28 cellular contexts compared by ENCODE assay signal in genomic region chr18:11798271-11798670, GRCh38. TPM values are rescaled to one million over a fixed set of nuclear protein-coding genes. Genes with fewer than 3 reads are reported as not detected.
DNase-seq lines count a peak whose midpoint lies in the region; ATAC-seq, FAIRE-seq and TF ChIP-seq lines count a peak whose summit lies in the region.
"Had no signal": no experiment of that assay in that cellular context is flagged by ENCODE, and none has a peak within 500 bp of the region (broad histone marks: within the 10 kb centered on the region; RNA-seq: fewer than 3 reads in every experiment).

No MANE protein-coding gene starts in this region.

- H3K4me2 ChIP-seq in HepG2 (ENCODE audit: low read depth, low read length) (no peak overlapping the region), K562 (ENCODE audit: insufficient read depth, low read length) (no peak overlapping the region)
- H3K4me2 ChIP-seq: BLaER1 had no signal

- H3K79me2 ChIP-seq in HepG2 (ENCODE audit: insufficient read depth, low read length): no peaks in the 10 kb centered on the region
- H3K79me2 ChIP-seq in K562 (ENCODE audit: control insufficient read depth, insufficient read depth, low read length): no peaks in the 10 kb centered on the region

- ATAC-seq in HepG2 (peak; percentile 29; the same call in 1 of the 3 replicates), right lobe of liver (no peak), K562 (peak; percentile 45; the same call in 1 of the 3 replicates)
- no peak for ATAC-seq in activated CD8-positive, alpha-beta memory T cell treated with anti-CD3 and anti-CD28 coated beads, Interleukin-2, amount 10 ng/mL, durations not matched to agents 7 days and 5 days

- H2AFZ ChIP-seq in HepG2 (ENCODE audit: low read length) (no peak overlapping the region), K562 (ENCODE audit: low read depth, low read length) (no peak overlapping the region)

- no peaks in the 10 kb centered on the region for H3K9me1 ChIP-seq in K562 (ENCODE audit: control insufficient read depth, insufficient read depth, low read length)

- WGBS in HepG2 (ENCODE audit: low lambda C conversion rate): 0% methylated on average over 1 of the region's 1 CpG
- WGBS in right lobe of liver (ENCODE audit: insufficient coverage, low coverage, low lambda C conversion rate, missing lambda C conversion rate): 44% methylated on average over 1 of the region's 1 CpG
- 6% methylated on average over 1 of the region's 1 CpG for WGBS in K562 (ENCODE audit: insufficient coverage, low coverage, missing lambda C conversion rate)
- WGBS in testis, 2 donors: 33 to 45% methylated on average over 1 of the region's 1 CpG
- whole genome bisulfite sequencing in adrenal gland, 4 donors: 35 to 45% (median 37%) methylated on average over 1 of the region's 1 CpG

- H4K20me1 ChIP-seq in HepG2 (ENCODE audit: insufficient read depth, low read length) (no peaks in the 10 kb centered on the region), K562 (replicated peaks; ENCODE audit: control insufficient read depth, insufficient read depth, low read length) (no peaks in the 10 kb centered on the region)
- H4K20me1 ChIP-seq: BLaER1 had no signal

- intact Hi-C loops in HepG2 (cut with micrococcal nuclease; ENCODE audit: unreplicated experiment): no loop called here
- intact Hi-C loops in right lobe of liver (cut with DNase I): no loop called here
- intact Hi-C loops in K562 (cut with micrococcal nuclease): no loop called here
- intact Hi-C loops in testis (cut with DNase I; ENCODE audit: low total_unique reads): no loop called here
- intact Hi-C loops in adrenal gland (cut with DNase I): no loop called here

- peak overlapping the region; percentile 81 for H3K27ac Mint-ChIP-seq in mesothelial cell of epicardium
- no peak overlapping the region for H3K27ac Mint-ChIP-seq in activated CD8-positive, alpha-beta memory T cell treated with anti-CD3 and anti-CD28 coated beads, Interleukin-2, amount 10 ng/mL, durations not matched to agents 7 days and 5 days
- H3K27ac Mint-ChIP-seq: CD14-positive monocyte; CD4-positive, alpha-beta memory T cell; CD4-positive, CD25-positive, alpha-beta regulatory T cell; CD8-positive, alpha-beta memory T cell had no signal

- H3K9ac ChIP-seq in HepG2 (ENCODE audit: insufficient read depth, low read depth, low read length): no peak overlapping the region
- H3K9ac ChIP-seq in K562 (ENCODE audit: insufficient read depth in 1 of 2, low read depth in 2 of 2, low read length in 2 of 2): no peak overlapping the region
- H3K9ac ChIP-seq: BLaER1 had no signal

- H3K4me1 ChIP-seq in HepG2 (ENCODE audit: insufficient read depth, low read length) (peaks cover 4% of the 10 kb centered on the region; the same call in 1 of the 2 replicates), right lobe of liver (no peaks in the 10 kb centered on the region), K562 (replicated peaks in 1 of 2; ENCODE audit: control insufficient read depth in 2 of 2, insufficient read depth in 2 of 2, low read length in 2 of 2) (no peaks in the 10 kb centered on the region; a peak in 1 of 5 replicates), testis (no peaks in the 10 kb centered on the region), adrenal gland (replicated peaks in 1 of 2) (no peaks in the 10 kb centered on the region)
- H3K4me1 ChIP-seq: BE2C, BLaER1 had no signal

- FAIRE-seq in HepG2 (lab: Jason Lieb, UNC): no peak
- FAIRE-seq in K562 (lab: Jason Lieb, UNC): no peak
- FAIRE-seq: GM12891, GM19239 had no signal

- TF ChIP-seq RAD21 in HepG2 (CRISPR knock-in tag; IDR thresholded peaks at IDR 0.05) (no peak), K562 (CRISPR knock-in tag; conservative IDR thresholded peaks at IDR 0.05 in 1 of 2, IDR thresholded peaks at IDR 0.05 in 1 of 2) (no peak)

- BruUV-seq in HepG2 (replicated peaks; lab: Mats Ljungman, UMichigan) (no TSS peak), K562 (replicated peaks; lab: Mats Ljungman, UMichigan) (no TSS peak)

- H3K27me3 ChIP-seq in HepG2 (ENCODE audit: control insufficient read depth in 1 of 2, insufficient read depth in 2 of 2, low read length in 2 of 2): peaks cover 2 to 5% of the 10 kb centered on the region in 2 experiments; a peak in 1 of 5 replicates
- no peaks in the 10 kb centered on the region for H3K27me3 ChIP-seq in right lobe of liver
- H3K27me3 ChIP-seq in K562 (ENCODE audit: control insufficient read depth in 2 of 2, insufficient read depth in 2 of 2, low read length in 2 of 2): peaks cover 11 to 13% of the 10 kb centered on the region in 2 experiments; a peak in 4 of 5 replicates
- no peaks in the 10 kb centered on the region for H3K27me3 ChIP-seq in testis
- no peaks in the 10 kb centered on the region for H3K27me3 ChIP-seq in adrenal gland
- H3K27me3 ChIP-seq: BE2C, BLaER1 had no signal

- H3K4me3 ChIP-seq in HepG2 (replicated peaks in 1 of 3; ENCODE audit: insufficient read depth in 1 of 3, low read depth in 2 of 3, low read length in 3 of 3) (no peak overlapping the region), right lobe of liver (no peak overlapping the region), K562 (no peak overlapping the region), testis (no peak overlapping the region), adrenal gland (no peak overlapping the region)
- H3K4me3 ChIP-seq: BLaER1 had no signal

- CTCF ChIA-PET in HepG2 (lab: Yijun Ruan, JAX; ENCODE audit: low intra/inter-chr PET ratio, low total read pairs) (no interaction called here), K562 (lab: Yijun Ruan, JAX; ENCODE audit: low intra/inter-chr PET ratio) (no interaction called here)
- CTCF ChIA-PET in activated CD8-positive, alpha-beta memory T cell treated with anti-CD3 and anti-CD28 coated beads, Interleukin-2, amount 10 ng/mL, durations not matched to agents 7 days and 5 days (lab: Charles Lee): no interaction called here

- TF ChIP-seq POLR2A in HepG2 (IDR thresholded peaks at IDR 0.05; ENCODE audit: insufficient read depth in 1 of 2, low read depth in 2 of 2, low read length in 2 of 2) (no peak), right lobe of liver (IDR thresholded peaks at IDR 0.05) (no peak), K562 (conservative IDR thresholded peaks at IDR 0.05) (no peak), testis (IDR thresholded peaks at IDR 0.05) (no peak), adrenal gland (IDR thresholded peaks at IDR 0.05) (no peak)

- H3K9me3 Mint-ChIP-seq in mesothelial cell of epicardium: peaks cover 3% of the 10 kb centered on the region
- H3K9me3 Mint-ChIP-seq in activated CD8-positive, alpha-beta memory T cell treated with anti-CD3 and anti-CD28 coated beads, Interleukin-2, amount 10 ng/mL, durations not matched to agents 7 days and 5 days (ENCODE audit: low read depth): no peaks in the 10 kb centered on the region
- H3K9me3 Mint-ChIP-seq: CD4-positive, alpha-beta memory T cell; CD8-positive, alpha-beta memory T cell had no signal

- DNase-seq in HepG2 (ENCODE audit: low spot score) (peak; percentile 30), right lobe of liver (no peak), HuH-7.5 (ENCODE audit: low spot score) (peak; percentile 55), K562 (ENCODE audit: extremely low read depth in 1 of 4, low spot score in 3 of 4) (no peak), mesothelial cell of epicardium (ENCODE audit: low spot score in 2 of 2, unreplicated experiment in 2 of 2) (no peak), testis (no peak), adrenal gland (no peak)
- DNase-seq in activated CD8-positive, alpha-beta memory T cell treated with anti-CD3 and anti-CD28 coated beads, Interleukin-2, amount 10 ng/mL, durations not matched to agents 7 days and 5 days: no peak
- DNase-seq: ACHN; BE2C; C1 segment of cervical spinal cord; Caco-2; Calu3; CD4-positive, alpha-beta memory T cell; CD4-positive, CD25-positive, alpha-beta regulatory T cell; CD8-positive, alpha-beta memory T cell; DMS 273 treated with DMSO at 0.1 percent for 48 hours; DMS153; DMS53; DMS79; DND-41; EL; GF-D8 had no signal

- H3K9me3 ChIP-seq in HepG2 (ENCODE audit: low read length) (no peaks in the 10 kb centered on the region), right lobe of liver (no peaks in the 10 kb centered on the region), K562 (replicated peaks; ENCODE audit: control insufficient read depth, insufficient read depth, low read depth, low read length) (no peaks in the 10 kb centered on the region), testis (no peaks in the 10 kb centered on the region), adrenal gland (replicated peaks in 1 of 3) (no peaks in the 10 kb centered on the region)
- H3K9me3 ChIP-seq: BE2C, BLaER1, Caco-2 had no signal

- POLR2A ChIA-PET in HepG2 (lab: Yijun Ruan, JAX): no interaction called here
- POLR2A ChIA-PET in K562 (lab: Yijun Ruan, JAX): no interaction called here

- in situ Hi-C loops in HepG2 (cut with HindIII; ENCODE audit: extremely low pct_ligation_motif_present, low pct_unique_long_range_greater_than_20kb) (no loop called here), K562 (cut with MboI) (no loop called here)

- peaks cover 32% of the 10 kb centered on the region for H3K4me1 Mint-ChIP-seq in mesothelial cell of epicardium
- H3K4me1 Mint-ChIP-seq in activated CD8-positive, alpha-beta memory T cell treated with anti-CD3 and anti-CD28 coated beads, Interleukin-2, amount 10 ng/mL, durations not matched to agents 7 days and 5 days: no peaks in the 10 kb centered on the region
- H3K4me1 Mint-ChIP-seq: CD14-positive monocyte; CD4-positive, alpha-beta memory T cell; CD4-positive, CD25-positive, alpha-beta regulatory T cell; CD8-positive, alpha-beta memory T cell had no signal

- no peak overlapping the region for H3K27ac ChIP-seq in HepG2 (ENCODE audit: extremely low read length, insufficient read depth, low read length)
- no peak overlapping the region for H3K27ac ChIP-seq in right lobe of liver
- no peak overlapping the region for H3K27ac ChIP-seq in K562 (ENCODE audit: extremely low read depth, low read depth, low read length)
- H3K27ac ChIP-seq in testis: no peak overlapping the region
- H3K27ac ChIP-seq in adrenal gland: no peak overlapping the region
- H3K27ac ChIP-seq: 22Rv1, BLaER1 had no signal

- TF ChIP-seq EP300 in HepG2 (IDR thresholded peaks at IDR 0.05; ENCODE audit: low read depth in 2 of 2, low read length in 2 of 2) (no peak), HepG2 (CRISPR knock-in tag; IDR thresholded peaks at IDR 0.05; ENCODE audit: borderline replicate concordance) (no peak), K562 (IDR thresholded peaks at IDR 0.05; ENCODE audit: low read length) (no peak)

- H3K36me3 ChIP-seq in HepG2 (replicated peaks in 1 of 2; ENCODE audit: control insufficient read depth in 1 of 2, insufficient read depth in 2 of 2, low read length in 2 of 2): no peaks in the 10 kb centered on the region
- H3K36me3 ChIP-seq in right lobe of liver: no peaks in the 10 kb centered on the region
- no peaks in the 10 kb centered on the region for H3K36me3 ChIP-seq in K562 (ENCODE audit: control insufficient read depth, insufficient read depth, low read length)
- H3K36me3 ChIP-seq in testis (ENCODE audit: low read depth, missing control alignments): no peaks in the 10 kb centered on the region
- no peaks in the 10 kb centered on the region for H3K36me3 ChIP-seq in adrenal gland (replicated peaks in 1 of 2)
- H3K36me3 ChIP-seq: BE2C, BLaER1 had no signal

- TF ChIP-seq CTCF in HepG2 (CRISPR knock-in tag; IDR thresholded peaks at IDR 0.05) (no peak), right lobe of liver (IDR thresholded peaks at IDR 0.05) (no peak), K562 (IDR thresholded peaks at IDR 0.05 in 2 of 3, conservative IDR thresholded peaks at IDR 0.05 in 1 of 3; ENCODE audit: insufficient read depth in 2 of 3, low read depth in 1 of 3, low read length in 3 of 3) (no peak), mesothelial cell of epicardium (IDR thresholded peaks at IDR 0.05; ENCODE audit: unreplicated experiment) (no peak), testis (IDR thresholded peaks at IDR 0.05) (no peak), adrenal gland (IDR thresholded peaks at IDR 0.05) (no peak)

- no peaks in the 10 kb centered on the region for H3K36me3 Mint-ChIP-seq in mesothelial cell of epicardium
- no peaks in the 10 kb centered on the region for H3K36me3 Mint-ChIP-seq in activated CD8-positive, alpha-beta memory T cell treated with anti-CD3 and anti-CD28 coated beads, Interleukin-2, amount 10 ng/mL, durations not matched to agents 7 days and 5 days
- H3K36me3 Mint-ChIP-seq: CD14-positive monocyte; CD4-positive, alpha-beta memory T cell; CD4-positive, CD25-positive, alpha-beta regulatory T cell; CD8-positive, alpha-beta memory T cell had no signal

- H3K27me3 Mint-ChIP-seq in mesothelial cell of epicardium (ENCODE audit: low read depth): no peaks in the 10 kb centered on the region
- peaks cover 19% of the 10 kb centered on the region for H3K27me3 Mint-ChIP-seq in activated CD8-positive, alpha-beta memory T cell treated with anti-CD3 and anti-CD28 coated beads, Interleukin-2, amount 10 ng/mL, durations not matched to agents 7 days and 5 days

- no peak overlapping the region for H3K4me3 Mint-ChIP-seq in mesothelial cell of epicardium
- no peak overlapping the region for H3K4me3 Mint-ChIP-seq in activated CD8-positive, alpha-beta memory T cell treated with anti-CD3 and anti-CD28 coated beads, Interleukin-2, amount 10 ng/mL, durations not matched to agents 7 days and 5 days
- H3K4me3 Mint-ChIP-seq: CD14-positive monocyte; CD4-positive, alpha-beta memory T cell; CD4-positive, CD25-positive, alpha-beta regulatory T cell; CD8-positive, alpha-beta memory T cell had no signal

RNA-seq across cellular contexts. Expression of gene CHMP1B, which starts 52.9 kb away (rescaled TPM):
- total RNA-seq in HepG2 (2016; rRNA removed; fragmentation: Illumina TruSeq; extraction: Trizol): 18.8 and 24.0 TPM in 2 replicates
- 4.1 TPM in 2 replicates for total RNA-seq in HepG2 (2016; cell fraction: cytosol; rRNA removed; fragmentation: Illumina TruSeq; extraction: Trizol; ENCODE audit: low read depth)
- 18.9 and 22.7 TPM in 2 replicates for total RNA-seq in HepG2 (2016; cell fraction: insoluble cytoplasmic fraction; rRNA removed; fragmentation: Illumina TruSeq; extraction: Trizol)
- total RNA-seq in HepG2 (2016; cell fraction: membrane; rRNA removed; fragmentation: Illumina TruSeq; extraction: Trizol): 8.7 and 9.1 TPM in 2 replicates
- total RNA-seq in HepG2 (2016; cell fraction: nucleus; rRNA removed; fragmentation: Illumina TruSeq; extraction: Trizol): 15.1 and 15.2 TPM in 2 replicates
- polyA plus RNA-seq in HepG2 (2011; rRNA removed): 19.1 and 20.2 TPM in 2 replicates
- polyA plus RNA-seq in HepG2 (2011; cell fraction: cytosol; rRNA removed): 19.1 and 22.1 TPM in 2 replicates
- polyA plus RNA-seq in HepG2 (2011; cell fraction: nucleus; rRNA removed): 6.4 and 8.0 TPM in 2 replicates
- 23.0 and 26.4 TPM in 2 replicates for polyA plus RNA-seq in HepG2 (2012)
- 2.7 and 2.9 TPM in 2 replicates for polyA plus RNA-seq in HepG2 (2016; cell fraction: cytosol; fragmentation: Illumina TruSeq; extraction: Trizol; ENCODE audit: low read depth)
- 29.6 and 30.5 TPM in 2 replicates for polyA plus RNA-seq in HepG2 (2016; cell fraction: insoluble cytoplasmic fraction; fragmentation: Illumina TruSeq; extraction: Trizol; ENCODE audit: low read depth)
- 5.7 and 6.2 TPM in 2 replicates for polyA plus RNA-seq in HepG2 (2016; cell fraction: membrane; fragmentation: Illumina TruSeq; extraction: Trizol; ENCODE audit: low read depth)
- 21.5 and 22.8 TPM in 2 replicates for polyA plus RNA-seq in HepG2 (2016; cell fraction: nucleus; fragmentation: Illumina TruSeq; extraction: Trizol; ENCODE audit: insufficient read depth, low read depth)
- polyA minus RNA-seq in HepG2 (2011; rRNA and poly(A)+ RNA removed; ENCODE audit: low replicate concordance): 15.1 and 30.4 TPM in 2 replicates
- polyA minus RNA-seq in HepG2 (2011; cell fraction: cytosol; rRNA and poly(A)+ RNA removed): 11.8 and 14.1 TPM in 2 replicates
- polyA minus RNA-seq in HepG2 (2011; cell fraction: nucleus; rRNA and poly(A)+ RNA removed): 12.7 and 15.6 TPM in 2 replicates
- total RNA-seq in right lobe of liver: 10 to 100 TPM; 13.5 to 22.4 (median 18.2) TPM
- total RNA-seq in K562 (2011; cell fraction: chromatin; rRNA removed; ENCODE audit: low replicate concordance): 8.3 and 13.4 TPM in 2 replicates
- 10.8 and 11.2 TPM in 2 replicates for total RNA-seq in K562 (2011; cell fraction: nucleolus; rRNA removed)
- 15.5 and 19.1 TPM in 2 replicates for total RNA-seq in K562 (2011; cell fraction: nucleoplasm; rRNA removed)
- 22.3 and 22.9 TPM in 2 replicates for total RNA-seq in K562 (2014; rRNA removed)
- total RNA-seq in K562 (2014; rRNA removed; fragmentation: Illumina TruSeq; extraction: Trizol): 18.7 and 21.7 TPM in 2 replicates
- total RNA-seq in K562 (2015; rRNA removed; fragmentation: Illumina TruSeq; extraction: Trizol): 15.6 and 17.6 TPM in 2 replicates
- 17.1 and 21.3 TPM in 2 replicates for total RNA-seq in K562 (2021)
- 17.7 and 19.0 TPM in 2 replicates for polyA plus RNA-seq in K562 (2011; rRNA removed)
- 15.7 and 19.8 TPM in 2 replicates for polyA plus RNA-seq in K562 (2011; cell fraction: cytosol; rRNA removed)
- 11.0 and 12.8 TPM in 2 replicates for polyA plus RNA-seq in K562 (2011; cell fraction: nucleus; rRNA removed)
- polyA plus RNA-seq in K562 (2012): 16.6 and 23.6 TPM in 2 replicates
- 20.3 and 22.6 TPM in 2 replicates for polyA plus RNA-seq in K562 (2014; fragmentation: Illumina TruSeq; extraction: Trizol)
- 10 to 100 TPM; 12.3 to 14.5 TPM for polyA plus RNA-seq in K562 (2014; fragmentation: Nextera tagmentation; extraction: Ambion mirVana)
- polyA plus RNA-seq in K562 (2014; rRNA removed): 27.9 and 29.9 TPM in 2 replicates
- 16.9 and 22.1 TPM in 2 replicates for polyA minus RNA-seq in K562 (2011; rRNA and poly(A)+ RNA removed)
- polyA minus RNA-seq in K562 (2011; cell fraction: cytosol; rRNA and poly(A)+ RNA removed): 6.8 and 7.9 TPM in 2 replicates
- polyA minus RNA-seq in K562 (2011; cell fraction: nucleus; rRNA and poly(A)+ RNA removed): 5.1 and 10.0 TPM in 2 replicates
- 42.1 to 45.9 TPM (median 43.7 TPM) in 3 replicates for total RNA-seq in mesothelial cell of epicardium
- 10 to 100 TPM; 23.4 to 27.1 TPM for total RNA-seq in activated CD8-positive, alpha-beta memory T cell treated with anti-CD3 and anti-CD28 coated beads, Interleukin-2, amount 10 ng/mL, durations not matched to agents 7 days and 5 days
- total RNA-seq in testis: 10 to 100 TPM; 39.1 to 50.0 TPM
- 32.8 TPM for polyA plus RNA-seq in testis (ENCODE audit: insufficient read depth, low read depth, low replicate concordance)
- 10 to 100 TPM; 37.8 to 44.4 (median 41.5) TPM for total RNA-seq in adrenal gland
- 10 to 100 TPM; 17.5 to 52.6 (median 29.1) TPM for polyA plus RNA-seq in adrenal gland

Comparison
In these comparisons a context has a peak if more than half of its experiments do, and no peak if none do; other contexts are left out.
1. ATAC-seq: peak in HepG2 (single experiment) and K562 (single experiment); none in right lobe of liver (0 of 4) and activated CD8-positive, alpha-beta memory T cell treated with anti-CD3 and anti-CD28 coated beads, Interleukin-2, amount 10 ng/mL, durations not matched to agents 7 days and 5 days (single experiment).
2. DNase-seq: peak in HepG2 (single experiment) and HuH-7.5 (single experiment); none in right lobe of liver (0 of 3), K562 (0 of 4), mesothelial cell of epicardium (0 of 2), activated CD8-positive, alpha-beta memory T cell treated with anti-CD3 and anti-CD28 coated beads, Interleukin-2, amount 10 ng/mL, durations not matched to agents 7 days and 5 days (single experiment), testis (single experiment) and adrenal gland (0 of 7).